ENCODE assay signal across 1 cellular context in genomic region chr17:76530826-76531500, GRCh38.
TF ChIP-seq lines count a peak whose summit lies in the region.

No MANE protein-coding gene starts in this region.

TF ChIP-seq in GM23338, 12 proteins besides CTCF, POLR2A, EP300 and RAD21 (continued from another document):
- TF ChIP-seq EZH2phosphoT487 (IDR thresholded peaks at IDR 0.05; ENCODE audit: unreplicated experiment) (no peak), POLR2AphosphoS5 (IDR thresholded peaks at IDR 0.05; ENCODE audit: low read depth) (no peak), ZNF114 (CRISPR knock-in tag; IDR thresholded peaks at IDR 0.05) (no peak), EZH2 (IDR thresholded peaks at IDR 0.05; ENCODE audit: low read depth, unreplicated experiment) (no peak), ZNF331 (CRISPR knock-in tag; IDR thresholded peaks at IDR 0.05; ENCODE audit: low read depth) (no peak)
